ENCODE assay signal across 32 cellular contexts in genomic region chr14:105836160-105836559, GRCh38.
"Had no signal": no experiment of that assay in that cellular context is flagged by ENCODE, and none has a peak within 500 bp of the region (broad histone marks: within the 10 kb centered on the region; RNA-seq: fewer than 3 reads in every experiment).

No MANE protein-coding gene starts in this region.

- DNase-seq: activated CD4-positive, alpha-beta T cell treated with anti-CD3 and anti-CD28 coated beads, Interleukin-2, amount 10 ng/mL, durations not matched to agents 7 days and 5 days; activated CD4-positive, CD25-positive, alpha-beta regulatory T cell treated with anti-CD3 and anti-CD28 coated beads, Interleukin-2, amount 50 U/mL, for 72 hours; activated CD8-positive, alpha-beta memory T cell treated with anti-CD3 and anti-CD28 coated beads, Interleukin-2, amount 10 ng/mL, durations not matched to agents 7 days and 5 days; activated CD8-positive, alpha-beta T cell treated with anti-CD3 and anti-CD28 coated beads for 36 hours; activated gamma-delta T cell; activated T-cell treated with anti-CD3 and anti-CD28 coated beads for 4 hours; adrenal gland; brain microvascular endothelial cell; effector memory CD4-positive, alpha-beta T cell; foreskin melanocyte; immature natural killer cell; kidney glomerular epithelial cell; left ventricle myocardium superior; mammary epithelial cell; natural killer cell; ovary; right cardiac atrium; stimulated activated CD4-positive, alpha-beta T cell treated with anti-CD3 and anti-CD28 coated beads, Interleukin-12 subunit alpha, Interleukin-12 subunit beta, amount 100 ng/mL, for 4 hours; stimulated activated CD4-positive, alpha-beta T cell treated with anti-CD3 and anti-CD28 coated beads, Interleukin-1b, Interleukin-23, amount 100 ng/mL, for 48 hours; stomach had no signal

- H3K27me3 ChIP-seq: ascending aorta, brain microvascular endothelial cell, neutrophil, ovary, suprapubic skin, tibial nerve, vagina had no signal

- H3K36me3 ChIP-seq: adrenal gland, ascending aorta, brain microvascular endothelial cell, neutrophil, ovary, prostate gland, stomach, suprapubic skin, tibial nerve, vagina had no signal

- ATAC-seq: activated CD8-positive, alpha-beta memory T cell treated with anti-CD3 and anti-CD28 coated beads, Interleukin-2, amount 10 ng/mL, durations not matched to agents 7 days and 5 days; activated CD8-positive, alpha-beta T cell treated with anti-CD3 and anti-CD28 coated beads for 36 hours; left ventricle myocardium superior; natural killer cell; right cardiac atrium had no signal

- H3K27ac Mint-ChIP-seq: activated CD4-positive, alpha-beta T cell treated with anti-CD3 and anti-CD28 coated beads, Interleukin-2, amount 10 ng/mL, durations not matched to agents 7 days and 5 days; activated CD8-positive, alpha-beta memory T cell treated with anti-CD3 and anti-CD28 coated beads, Interleukin-2, amount 10 ng/mL, durations not matched to agents 7 days and 5 days; activated CD8-positive, alpha-beta T cell treated with anti-CD3 and anti-CD28 coated beads for 36 hours; activated naive CD4-positive, alpha-beta T cell treated with anti-CD3 and anti-CD28 coated beads, Interleukin-2, amount 50 U/mL, for 24 hours; activated T-helper 1 cell treated with anti-CD3 and anti-CD28 coated beads, Interleukin-12 subunit alpha, Interleukin-12 subunit beta, Interleukin-2, Interleukin-4 antibody, amounts not matched to agents 30 ng/mL and 10 ng/mL and 1 ng/mL, durations not matched to agents 14 hours and 24 hours and 36 hours; mesothelial cell of epicardium; natural killer cell; T-helper 2 cell treated with Interferon-gamma antibody and Interleukin-4, amounts not matched to agents 5 μg/mL and 100 μg/mL, for 36 hours had no signal

- H3K4me3 Mint-ChIP-seq: activated CD4-positive, alpha-beta T cell treated with anti-CD3 and anti-CD28 coated beads, Interleukin-2, amount 10 ng/mL, durations not matched to agents 7 days and 5 days; activated CD8-positive, alpha-beta memory T cell treated with anti-CD3 and anti-CD28 coated beads, Interleukin-2, amount 10 ng/mL, durations not matched to agents 7 days and 5 days; activated CD8-positive, alpha-beta T cell treated with anti-CD3 and anti-CD28 coated beads for 36 hours; activated naive CD4-positive, alpha-beta T cell treated with anti-CD3 and anti-CD28 coated beads, Interleukin-2, amount 50 U/mL, for 24 hours; activated T-helper 1 cell treated with anti-CD3 and anti-CD28 coated beads, Interleukin-12 subunit alpha, Interleukin-12 subunit beta, Interleukin-2, Interleukin-4 antibody, amounts not matched to agents 30 ng/mL and 10 ng/mL and 1 ng/mL, durations not matched to agents 14 hours and 24 hours and 36 hours; central memory CD8-positive, alpha-beta T cell; immature natural killer cell; mesothelial cell of epicardium; natural killer cell; T-helper 2 cell treated with Interferon-gamma antibody and Interleukin-4, amounts not matched to agents 5 μg/mL and 100 μg/mL, for 36 hours had no signal

- H3K9me3 ChIP-seq: adrenal gland, ascending aorta, neutrophil, ovary, prostate gland, suprapubic skin, vagina had no signal

- H3K4me3 ChIP-seq: adrenal gland, ascending aorta, ovary, prostate gland, stomach, suprapubic skin, tibial nerve, vagina had no signal

- H3K9me3 Mint-ChIP-seq: activated CD4-positive, alpha-beta T cell treated with anti-CD3 and anti-CD28 coated beads, Interleukin-2, amount 10 ng/mL, durations not matched to agents 7 days and 5 days; activated CD8-positive, alpha-beta T cell treated with anti-CD3 and anti-CD28 coated beads for 36 hours; activated naive CD4-positive, alpha-beta T cell treated with anti-CD3 and anti-CD28 coated beads, Interleukin-2, amount 50 U/mL, for 24 hours; activated T-helper 1 cell treated with anti-CD3 and anti-CD28 coated beads, Interleukin-12 subunit alpha, Interleukin-12 subunit beta, Interleukin-2, Interleukin-4 antibody, amounts not matched to agents 30 ng/mL and 10 ng/mL and 1 ng/mL, durations not matched to agents 14 hours and 24 hours and 36 hours; central memory CD8-positive, alpha-beta T cell; immature natural killer cell; natural killer cell; T-helper 2 cell treated with Interferon-gamma antibody and Interleukin-4, amounts not matched to agents 5 μg/mL and 100 μg/mL, for 36 hours had no signal

- H3K36me3 Mint-ChIP-seq: activated CD8-positive, alpha-beta memory T cell treated with anti-CD3 and anti-CD28 coated beads, Interleukin-2, amount 10 ng/mL, durations not matched to agents 7 days and 5 days; activated naive CD4-positive, alpha-beta T cell treated with anti-CD3 and anti-CD28 coated beads, Interleukin-2, amount 50 U/mL, for 24 hours; immature natural killer cell; natural killer cell had no signal

- H3K27me3 Mint-ChIP-seq: activated CD8-positive, alpha-beta T cell treated with anti-CD3 and anti-CD28 coated beads for 36 hours had no signal

- H3K27ac ChIP-seq: adrenal gland, ascending aorta, brain microvascular endothelial cell, neutrophil, ovary, prostate gland, stomach, suprapubic skin, tibial nerve, vagina, VCaP had no signal

- H3K4me1 Mint-ChIP-seq: activated CD4-positive, alpha-beta T cell treated with anti-CD3 and anti-CD28 coated beads, Interleukin-2, amount 10 ng/mL, durations not matched to agents 7 days and 5 days; activated CD8-positive, alpha-beta memory T cell treated with anti-CD3 and anti-CD28 coated beads, Interleukin-2, amount 10 ng/mL, durations not matched to agents 7 days and 5 days; activated naive CD4-positive, alpha-beta T cell treated with anti-CD3 and anti-CD28 coated beads, Interleukin-2, amount 50 U/mL, for 24 hours; central memory CD8-positive, alpha-beta T cell; immature natural killer cell; mesothelial cell of epicardium; natural killer cell had no signal

- H3K4me1 ChIP-seq: adrenal gland, ascending aorta, prostate gland, stomach, suprapubic skin, tibial nerve, vagina had no signal
